8 cellular contexts compared by ENCODE assay signal in genomic region chr16:46386110-46386808, GRCh38.
DNase-seq lines count a peak whose midpoint lies in the region; ATAC-seq, FAIRE-seq and TF ChIP-seq lines count a peak whose summit lies in the region.
"Not testable (repeated sequence)": the region's sequence is repeated elsewhere in the genome, so short reads cannot be mapped to it uniquely, and the experiment has no call there.

No MANE protein-coding gene starts in this region.

- H3K36me3 Mint-ChIP-seq in CD4-positive, CD25-positive, alpha-beta regulatory T cell, result peaks cover 10% of the 10 kb centered on the region
- H3K36me3 Mint-ChIP-seq in T-helper 2 cell treated with Interferon-gamma antibody and Interleukin-4, amounts not matched to agents 5 μg/mL and 100 μg/mL, for 36 hours (ENCODE audit: low read depth); naive B cell; type B pancreatic cell: not testable (repeated sequence)

- H3K4me1 Mint-ChIP-seq in CD4-positive, CD25-positive, alpha-beta regulatory T cell; T-helper 2 cell treated with Interferon-gamma antibody and Interleukin-4, amounts not matched to agents 5 μg/mL and 100 μg/mL, for 36 hours (ENCODE audit: low read depth); naive B cell; type B pancreatic cell (ENCODE audit: unreplicated experiment): not testable (repeated sequence)

- DNase-seq in CD4-positive, CD25-positive, alpha-beta regulatory T cell, result peak in 2 of 3 donors; percentile 50 to 51
- DNase-seq in HT1080 (ENCODE audit: low read depth) (peak; percentile 73), OCI-LY7 (ENCODE audit: low spot score) (peak; percentile 20), ecto neural progenitor cell (ENCODE audit: low spot score) (peak; percentile 66), HepG2 (ENCODE audit: low spot score) (peak; percentile 87), naive B cell (peak; percentile 38), type B pancreatic cell (ENCODE audit: extremely low spot score, unreplicated experiment) (peak; percentile 58)
- DNase-seq in T-helper 2 cell treated with Interferon-gamma antibody and Interleukin-4, amounts not matched to agents 5 μg/mL and 100 μg/mL, for 36 hours (ENCODE audit: low spot score), result peak; percentile 14

- not testable (repeated sequence) for TF ChIP-seq EP300 in HepG2 (IDR thresholded peaks at IDR 0.05; ENCODE audit: low read depth in 2 of 2, low read length in 2 of 2); HepG2 (CRISPR knock-in tag; IDR thresholded peaks at IDR 0.05; ENCODE audit: borderline replicate concordance)

- FAIRE-seq in HepG2 (lab: Jason Lieb, UNC), result not testable (repeated sequence)

- not testable (repeated sequence) for H2AFZ ChIP-seq in OCI-LY7 (ENCODE audit: low read length); HepG2 (ENCODE audit: low read length)

- not testable (repeated sequence) for H4K20me1 ChIP-seq in OCI-LY7 (ENCODE audit: insufficient read depth, low read length); HepG2 (ENCODE audit: insufficient read depth, low read length)

- not testable (repeated sequence) for H3K79me2 ChIP-seq in OCI-LY7 (ENCODE audit: insufficient read depth, low read depth, low read length); HepG2 (ENCODE audit: insufficient read depth, low read length)

- H3K27ac Mint-ChIP-seq in CD4-positive, CD25-positive, alpha-beta regulatory T cell; T-helper 2 cell treated with Interferon-gamma antibody and Interleukin-4, amounts not matched to agents 5 μg/mL and 100 μg/mL, for 36 hours; naive B cell; type B pancreatic cell: not testable (repeated sequence)

- peaks cover 5 to 28% (median 18%) of the 10 kb centered on the region in 7 donors for H3K9me3 Mint-ChIP-seq in CD4-positive, CD25-positive, alpha-beta regulatory T cell
- H3K9me3 Mint-ChIP-seq in T-helper 2 cell treated with Interferon-gamma antibody and Interleukin-4, amounts not matched to agents 5 μg/mL and 100 μg/mL, for 36 hours, result peaks cover 21% of the 10 kb centered on the region
- H3K9me3 Mint-ChIP-seq in naive B cell, result peaks cover 11 to 32% (median 23%) of the 10 kb centered on the region in 7 donors
- H3K9me3 Mint-ChIP-seq in type B pancreatic cell, result not testable (repeated sequence)

- intact Hi-C loops in OCI-LY7 (cut with micrococcal nuclease; ENCODE audit: unreplicated experiment); HepG2 (cut with micrococcal nuclease; ENCODE audit: unreplicated experiment): not testable (repeated sequence)

- H3K4me2 ChIP-seq in OCI-LY7 (ENCODE audit: low read length); HepG2 (ENCODE audit: low read depth, low read length): not testable (repeated sequence)

- CTCF ChIA-PET in OCI-LY7 (lab: Charles Lee; ENCODE audit: unreplicated experiment), result not testable (repeated sequence)
- CTCF ChIA-PET in HepG2 (lab: Yijun Ruan, JAX; ENCODE audit: low intra/inter-chr PET ratio, low total read pairs), result interaction anchor here (0.7 kb wide), 1 partner anchor 8 kb away, joined by 3 read pairs; no protein-coding TSS in a partner anchor

- not testable (repeated sequence) for BruUV-seq in OCI-LY7 (replicated peaks; lab: Mats Ljungman, UMichigan); HepG2 (replicated peaks; lab: Mats Ljungman, UMichigan)

- TF ChIP-seq POLR2A in HepG2 (IDR thresholded peaks at IDR 0.05; ENCODE audit: insufficient read depth in 1 of 2, low read depth in 2 of 2, low read length in 2 of 2), result not testable (repeated sequence)

- not testable (repeated sequence) for ATAC-seq in CD4-positive, CD25-positive, alpha-beta regulatory T cell (ENCODE audit: low read depth in 2 of 2); HepG2; naive B cell (ENCODE audit: low read depth in 2 of 2)

- not testable (repeated sequence) for H3K4me3 Mint-ChIP-seq in CD4-positive, CD25-positive, alpha-beta regulatory T cell; T-helper 2 cell treated with Interferon-gamma antibody and Interleukin-4, amounts not matched to agents 5 μg/mL and 100 μg/mL, for 36 hours; naive B cell; type B pancreatic cell

- POLR2A ChIA-PET in OCI-LY7 (lab: Charles Lee); HepG2 (lab: Yijun Ruan, JAX): not testable (repeated sequence)

- H3K27me3 ChIP-seq in CD4-positive, CD25-positive, alpha-beta regulatory T cell (ENCODE audit: control insufficient read depth, insufficient read depth, low read length); HepG2 (ENCODE audit: control insufficient read depth in 1 of 2, insufficient read depth in 2 of 2, low read length in 2 of 2): not testable (repeated sequence)

- H3K27ac ChIP-seq in CD4-positive, CD25-positive, alpha-beta regulatory T cell (ENCODE audit: insufficient read depth, low read length, poor library complexity, severe bottlenecking); OCI-LY7 (ENCODE audit: low read depth, low read length, poor library complexity, severe bottlenecking); HepG2 (ENCODE audit: extremely low read length, insufficient read depth, low read length): not testable (repeated sequence)

- H3K36me3 ChIP-seq in CD4-positive, CD25-positive, alpha-beta regulatory T cell (ENCODE audit: control insufficient read depth, insufficient read depth, low read length); OCI-LY7 (ENCODE audit: insufficient read depth, low read length); HepG2 (replicated peaks in 1 of 2; ENCODE audit: control insufficient read depth in 1 of 2, insufficient read depth in 2 of 2, low read length in 2 of 2): not testable (repeated sequence)

- H3K4me1 ChIP-seq in CD4-positive, CD25-positive, alpha-beta regulatory T cell (ENCODE audit: control insufficient read depth, insufficient read depth, low read length, poor library complexity, severe bottlenecking); OCI-LY7 (ENCODE audit: insufficient read depth, low read length, poor library complexity, severe bottlenecking); HepG2 (ENCODE audit: insufficient read depth, low read length): not testable (repeated sequence)

- H3K9ac ChIP-seq in HepG2 (ENCODE audit: insufficient read depth, low read depth, low read length), result not testable (repeated sequence)

- 31% methylated on average over 26 of the region's 26 CpGs for WGBS in HepG2 (ENCODE audit: low lambda C conversion rate)

- H3K4me3 ChIP-seq in CD4-positive, CD25-positive, alpha-beta regulatory T cell (ENCODE audit: low read depth, low read length); OCI-LY7 (ENCODE audit: low read depth, low read length, poor library complexity, severe bottlenecking); HepG2 (replicated peaks in 1 of 3; ENCODE audit: insufficient read depth in 1 of 3, low read depth in 2 of 3, low read length in 3 of 3): not testable (repeated sequence)

- H3K9me2 ChIP-seq in OCI-LY7 (ENCODE audit: insufficient read depth, low read length), result not testable (repeated sequence)

- in situ Hi-C loops in HepG2 (cut with HindIII; ENCODE audit: extremely low pct_ligation_motif_present, low pct_unique_long_range_greater_than_20kb), result not testable (repeated sequence)

- not testable (repeated sequence) for TF ChIP-seq RAD21 in HepG2 (CRISPR knock-in tag; IDR thresholded peaks at IDR 0.05)

- H3K27me3 Mint-ChIP-seq in CD4-positive, CD25-positive, alpha-beta regulatory T cell; T-helper 2 cell treated with Interferon-gamma antibody and Interleukin-4, amounts not matched to agents 5 μg/mL and 100 μg/mL, for 36 hours (ENCODE audit: low read depth); naive B cell; type B pancreatic cell: not testable (repeated sequence)

- peaks cover 11 to 17% of the 10 kb centered on the region in 2 experiments for H3K9me3 ChIP-seq in CD4-positive, CD25-positive, alpha-beta regulatory T cell (ENCODE audit: control insufficient read depth in 2 of 2, low read length in 2 of 2)
- not testable (repeated sequence) for H3K9me3 ChIP-seq in OCI-LY7 (ENCODE audit: low read length)
- peaks cover 34% of the 10 kb centered on the region for H3K9me3 ChIP-seq in HepG2 (ENCODE audit: low read length)

- not testable (repeated sequence) for TF ChIP-seq CTCF in OCI-LY7 (conservative IDR thresholded peaks at IDR 0.05; ENCODE audit: low read length); HepG2 (CRISPR knock-in tag; IDR thresholded peaks at IDR 0.05); type B pancreatic cell (conservative IDR thresholded peaks at IDR 0.05)

Comparison
In these comparisons a context has a peak if more than half of its experiments do, and no peak if none do; other contexts are left out.
1. DNase-seq: peak in every context shown above with its lines; median percentile 87 in HepG2; 73 in HT1080; 66 in ecto neural progenitor cell; 58 in type B pancreatic cell; 50 in CD4-positive, CD25-positive, alpha-beta regulatory T cell; 38 in naive B cell; 20 in OCI-LY7; 14 in T-helper 2 cell treated with Interferon-gamma antibody and Interleukin-4, amounts not matched to agents 5 μg/mL and 100 μg/mL, for 36 hours.